9 cellular contexts compared by ENCODE assay signal in the genomic region with DNA sequence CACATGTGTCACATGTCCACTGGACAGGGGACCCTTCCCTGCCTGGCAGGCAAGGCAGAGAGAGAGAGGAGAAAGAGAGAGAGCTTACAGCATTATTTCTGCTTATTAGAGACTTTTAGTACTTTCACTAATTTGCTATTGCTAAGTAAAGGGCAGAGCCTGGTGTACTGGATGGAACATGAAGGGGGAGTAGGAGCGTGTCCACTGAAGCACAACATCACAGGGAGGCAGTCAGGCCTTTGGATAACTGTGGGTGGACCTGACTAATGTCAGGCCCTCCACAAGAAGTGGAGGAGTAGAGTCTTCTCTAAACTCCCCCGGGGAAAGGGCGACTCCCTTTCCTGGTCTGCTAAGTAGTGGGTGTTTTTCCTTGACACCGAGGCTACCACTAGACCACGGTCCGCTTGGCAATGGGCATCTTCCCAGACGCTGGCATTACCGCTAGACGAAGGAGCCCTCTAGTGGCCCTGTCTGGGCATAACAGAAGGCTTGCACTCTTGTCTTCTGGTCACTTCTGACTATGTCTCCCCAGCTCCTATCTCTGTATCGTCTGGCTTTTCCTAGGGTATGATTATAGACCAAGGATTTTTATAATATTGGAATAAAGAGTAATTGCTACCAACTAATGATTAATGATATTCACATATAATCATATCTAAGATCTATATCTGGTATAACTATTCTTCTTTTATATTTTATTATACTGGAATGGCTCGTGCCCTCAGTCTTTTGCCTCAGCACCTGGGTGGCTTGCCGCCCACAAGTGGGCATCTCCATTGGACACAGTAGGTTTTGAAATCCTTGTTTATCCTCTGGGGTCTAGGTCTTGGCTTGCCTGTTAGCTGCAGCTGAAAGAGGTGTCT. TPM values are rescaled to one million over a fixed set of nuclear protein-coding genes. Genes with fewer than 3 reads are reported as not detected.
A peak's percentile ranks its signal among the peaks of the same experiment; 100 is the strongest.
DNase-seq lines count a peak whose midpoint lies in the region; ATAC-seq, FAIRE-seq and TF ChIP-seq lines count a peak whose summit lies in the region.
"Not testable (repeated sequence)": the region's sequence is repeated elsewhere in the genome, so short reads cannot be mapped to it uniquely, and the experiment has no call there.
"Had no signal": no experiment of that assay in that cellular context is flagged by ENCODE, and none has a peak within 500 bp of the region (broad histone marks: within the 10 kb centered on the region; RNA-seq: fewer than 3 reads in every experiment).

No MANE protein-coding gene starts in this region.

- not testable (repeated sequence) for H2AFZ ChIP-seq in H1 (ENCODE audit: low read length)

- DNase-seq in ACHN (peak; percentile 66), NCI-H1105 (lab: John Stamatoyannopoulos, UW) (peak; percentile 23), activated T-cell treated with anti-CD3 and anti-CD28 coated beads for 48 hours (ENCODE audit: low read depth) (peak; percentile 22), H1 (ENCODE audit: low read depth in 1 of 2, low spot score in 2 of 2) (peak; percentile 1 to 58), left lung (peak in 1 of 2 donors; percentile 51)
- DNase-seq in RWPE1 (ENCODE audit: low spot score) = not testable (repeated sequence)
- peak; percentile 5 to 40 for DNase-seq in stimulated activated CD4-positive, alpha-beta T cell treated with anti-CD3 and anti-CD28 coated beads, Interleukin-12 subunit alpha, Interleukin-12 subunit beta, amount 100 ng/mL, for 24 hours (ENCODE audit: low read depth in 2 of 2)

- H3K18ac ChIP-seq in H1 (ENCODE audit: extremely low read depth, low read length) = not testable (repeated sequence)

- not testable (repeated sequence) for H4K20me1 ChIP-seq in H1 (replicated peaks in 1 of 2; ENCODE audit: control insufficient read depth in 1 of 2, insufficient read depth in 2 of 2, low read length in 2 of 2)

- not testable (repeated sequence) for H3K23ac ChIP-seq in H1 (ENCODE audit: insufficient read length)

- in situ Hi-C loops in ACHN (cut with HindIII; ENCODE audit: low pct_ligation_motif_present, low pct_unique_long_range_greater_than_20kb, low sequenced_read_pairs) = not testable (repeated sequence)

- TF ChIP-seq EP300 in H1 (IDR thresholded peaks at IDR 0.05; ENCODE audit: borderline replicate concordance in 1 of 2, low read depth in 2 of 2, low read length in 2 of 2) = not testable (repeated sequence)

- CTCF ChIA-PET in RWPE1 (lab: Yijun Ruan, JAX) = interaction anchor here (0.6 to 2.3 kb wide), 9 partner anchors 13 to 327 kb away, joined by 3 to 14 read pairs (median 3); no protein-coding TSS in a partner anchor
- CTCF ChIA-PET in H1 (lab: Charles Lee; ENCODE audit: partially characterized antibody) = interaction anchor here (0.7 to 1.0 kb wide), 3 partner anchors 12 to 534 kb away, joined by 3 to 4 read pairs (median 3); no protein-coding TSS in a partner anchor

- H2BK15ac ChIP-seq in H1 (ENCODE audit: low read length) = not testable (repeated sequence)

- not testable (repeated sequence) for H3K4ac ChIP-seq in H1 (replicated peaks; ENCODE audit: insufficient read length, low read depth, low read length)

- H2AK5ac ChIP-seq in H1 (ENCODE audit: low read depth, low read length) = not testable (repeated sequence)

- ATAC-seq in left lung = not testable (repeated sequence)

- FAIRE-seq in H1 (lab: Jason Lieb, UNC) = not testable (repeated sequence)

- not testable (repeated sequence) for H3K14ac ChIP-seq in H1 (ENCODE audit: insufficient read length)

- POLR2A ChIA-PET in RWPE1 (lab: Yijun Ruan, JAX; ENCODE audit: low non-redundant PET); H1 (lab: Charles Lee; ENCODE audit: partially characterized antibody): not testable (repeated sequence)

- not testable (repeated sequence) for H3K79me1 ChIP-seq in H1 (ENCODE audit: low read depth, low read length)

- not testable (repeated sequence) for H3K4me1 ChIP-seq in H1 (replicated peaks in 1 of 4; ENCODE audit: control insufficient read depth in 3 of 4, insufficient read depth in 4 of 4, low read length in 3 of 4); left lung

- not testable (repeated sequence) for H2BK12ac ChIP-seq in H1 (ENCODE audit: low read depth, low read length)

- H3K9me3 ChIP-seq in H1 (ENCODE audit: insufficient read depth in 2 of 2, low read depth in 1 of 2, low read length in 1 of 2) = peaks cover 16 to 29% of the 10 kb centered on the region in 2 experiments; a peak in 3 of 4 replicates
- H3K9me3 ChIP-seq in left lung = not testable (repeated sequence)

- peak; percentile 40 to 58 for TF ChIP-seq RAD21 in H1 (IDR thresholded peaks at IDR 0.05 in 1 of 2, conservative IDR thresholded peaks at IDR 0.05 in 1 of 2; ENCODE audit: low read depth in 2 of 2, low read length in 2 of 2)

- not testable (repeated sequence) for H3K36me3 ChIP-seq in H1 (ENCODE audit: control insufficient read depth in 2 of 4, insufficient read depth in 4 of 4, low read length in 3 of 4); left lung

- not testable (repeated sequence) for H3K4me2 ChIP-seq in H1 (ENCODE audit: insufficient read depth in 1 of 2, low read depth in 2 of 2, low read length in 2 of 2)

- not testable (repeated sequence) for H3K9ac ChIP-seq in H1 (replicated peaks in 1 of 4; ENCODE audit: extremely low read depth in 1 of 4, low read depth in 3 of 4, low read length in 3 of 4)

- not testable (repeated sequence) for H4K91ac ChIP-seq in H1 (replicated peaks; ENCODE audit: insufficient read length, low read length)

- not testable (repeated sequence) for H3K27ac ChIP-seq in RWPE1; H1 (ENCODE audit: low read depth, low read length); left lung

- H3K56ac ChIP-seq in H1 (replicated peaks; ENCODE audit: insufficient read length, low read depth, low read length) = not testable (repeated sequence)

- H3K4me3 ChIP-seq in H1 (ENCODE audit: extremely low read depth in 1 of 4, insufficient read depth in 2 of 4, low read depth in 3 of 4, low read length in 4 of 4); left lung: not testable (repeated sequence)

- not testable (repeated sequence) for H2BK120ac ChIP-seq in H1 (replicated peaks; ENCODE audit: low read depth, low read length)

- H4K8ac ChIP-seq in H1 (ENCODE audit: extremely low read depth, insufficient read depth, low read length) = not testable (repeated sequence)

- WGBS in H1 (ENCODE audit: extremely low coverage in 1 of 2, insufficient coverage in 1 of 2, insufficient read length in 1 of 2, insufficient replicate concordance in 2 of 2, low coverage in 1 of 2, low lambda C conversion rate in 2 of 2, missing lambda C conversion rate in 1 of 2), 2 experiments = 56% methylated on average over 11 of the region's 12 CpGs; no CpG with 5 or more reads in 1 of the 2 experiments

- not testable (repeated sequence) for TF ChIP-seq POLR2A in H1 (IDR thresholded peaks at IDR 0.05; ENCODE audit: control extremely low read depth in 1 of 2, low read depth in 2 of 2, low read length in 2 of 2)

- not testable (repeated sequence) for H2BK5ac ChIP-seq in H1 (ENCODE audit: low read depth, low read length)

- not testable (repeated sequence) for H3K79me2 ChIP-seq in H1 (ENCODE audit: control insufficient read depth in 1 of 2, insufficient read depth in 2 of 2, low read length in 2 of 2)

- not testable (repeated sequence) for H2BK20ac ChIP-seq in H1 (ENCODE audit: low read length)

- not testable (repeated sequence) for H3K23me2 ChIP-seq in H1 (ENCODE audit: low read depth, low read length)

- TF ChIP-seq CTCF in GM12873 (IDR thresholded peaks at IDR 0.05; ENCODE audit: insufficient read depth, low read depth, low read length, missing control alignments) (peak; percentile 86), RWPE1 (conservative IDR thresholded peaks at IDR 0.05; ENCODE audit: low read depth) (peak; percentile 82), H1 (IDR thresholded peaks at IDR 0.05; ENCODE audit: control extremely low read depth in 1 of 3, insufficient read depth in 1 of 3, low read depth in 1 of 3, low read length in 3 of 3) (peak; percentile 45 to 61 (median 50)), left lung (IDR thresholded peaks at IDR 0.05) (peak; percentile 71 to 86)

- H4K5ac ChIP-seq in H1 (ENCODE audit: insufficient read length, low read depth, low read length) = not testable (repeated sequence)

- intact Hi-C loops in left lung (cut with DNase I) = not testable (repeated sequence)

- not testable (repeated sequence) for H3K27me3 ChIP-seq in H1 (replicated peaks in 1 of 4; ENCODE audit: control insufficient read depth in 3 of 4, extremely low read depth in 1 of 4, insufficient read depth in 3 of 4, low read length in 3 of 4)
- peaks cover 0 to 29% of the 10 kb centered on the region in 2 donors for H3K27me3 ChIP-seq in left lung

RNA-seq across cellular contexts. Expression of gene PSG8, which starts 11.5 kb away (rescaled TPM):
- not detected in 2 replicates for total RNA-seq in H1 (2021; fragmentation: NEBNext Ultra II Directional; extraction: Animal tissue kit (Norgen Biotek cat#: 25700))
- not detected in 2 replicates for polyA plus RNA-seq in H1 (2011; rRNA removed)
- polyA plus RNA-seq in H1 (2011; cell fraction: cytosol; rRNA removed) = not detected
- polyA plus RNA-seq in H1 (2011; cell fraction: nucleus; rRNA removed) = not detected
- not detected in 4 replicates for polyA plus RNA-seq in H1 (2012, experiment 1 of 2)
- polyA plus RNA-seq in H1 (2012, experiment 2 of 2) = not detected
- not detected for polyA plus RNA-seq in H1 (2013, experiment 1 of 2)
- not detected for polyA plus RNA-seq in H1 (2013, experiment 2 of 2)
- polyA minus RNA-seq in H1 (2011; rRNA and poly(A)+ RNA removed) = not detected in 2 replicates
- polyA minus RNA-seq in H1 (2011; cell fraction: cytosol; rRNA and poly(A)+ RNA removed) = not detected
- not detected for polyA minus RNA-seq in H1 (2011; cell fraction: nucleus; rRNA and poly(A)+ RNA removed)
- total RNA-seq in left lung = not detected
- polyA plus RNA-seq: IgD-negative memory B cell had no signal

RNA-seq across cellular contexts. Expression of gene PSG3, which starts 36.7 kb away (rescaled TPM):
- not detected in 2 replicates for total RNA-seq in H1 (2021; fragmentation: NEBNext Ultra II Directional; extraction: Animal tissue kit (Norgen Biotek cat#: 25700))
- not detected in 2 replicates for polyA plus RNA-seq in H1 (2011; rRNA removed)
- polyA plus RNA-seq in H1 (2011; cell fraction: cytosol; rRNA removed) = not detected
- not detected for polyA plus RNA-seq in H1 (2011; cell fraction: nucleus; rRNA removed)
- not detected in 4 replicates for polyA plus RNA-seq in H1 (2012, experiment 1 of 2)
- not detected for polyA plus RNA-seq in H1 (2012, experiment 2 of 2)
- not detected for polyA plus RNA-seq in H1 (2013, experiment 1 of 2)
- not detected for polyA plus RNA-seq in H1 (2013, experiment 2 of 2)
- polyA minus RNA-seq in H1 (2011; rRNA and poly(A)+ RNA removed) = not detected in 2 replicates
- polyA minus RNA-seq in H1 (2011; cell fraction: cytosol; rRNA and poly(A)+ RNA removed) = not detected
- polyA minus RNA-seq in H1 (2011; cell fraction: nucleus; rRNA and poly(A)+ RNA removed) = not detected
- not detected for total RNA-seq in left lung
- polyA plus RNA-seq: IgD-negative memory B cell had no signal
